Comparison of ENCODE assay signal across 12 cellular contexts in genomic region chr14:92519246-92520101, GRCh38. TPM values are rescaled to one million over a fixed set of nuclear protein-coding genes. Genes with fewer than 3 reads are reported as not detected.
DNase-seq lines count a peak whose midpoint lies in the region; ATAC-seq and TF ChIP-seq lines count a peak whose summit lies in the region.
"Had no signal": no experiment of that assay in that cellular context is flagged by ENCODE, and none has a peak within 500 bp of the region (broad histone marks: within the 10 kb centered on the region; RNA-seq: fewer than 3 reads in every experiment).

No MANE protein-coding gene starts in this region.

- no peaks in the 10 kb centered on the region for H3F3A ChIP-seq in Loucy (ENCODE audit: low read depth)

- peaks cover 78% of the 10 kb centered on the region for H3K4me1 ChIP-seq in Loucy (ENCODE audit: insufficient read depth, low read length, poor library complexity, severe bottlenecking)

- peak overlapping the region; percentile 96 for H3K4me3 ChIP-seq in Loucy (ENCODE audit: low read length, poor library complexity, severe bottlenecking)

- peaks cover 97% of the 10 kb centered on the region in 2 donors for H3K4me1 Mint-ChIP-seq in immature natural killer cell
- peaks cover 40% of the 10 kb centered on the region for H3K4me1 Mint-ChIP-seq in stimulated activated memory B cell treated with anti-CD40 and anti-IgM and Interleukin-4, amounts not matched to agents 10 μg/mL and 1 μg/mL and 100 μg/mL, for 72 hours

- peaks cover 100% of the 10 kb centered on the region for H3K79me2 ChIP-seq in Loucy (ENCODE audit: insufficient read depth, low read length)

- no peak for TF ChIP-seq CTCF in Loucy (conservative IDR thresholded peaks at IDR 0.05; ENCODE audit: low read length)

- peak; percentile 20 for ATAC-seq in GM19035 (IDR thresholded peaks at IDR 0.05; ENCODE audit: unreplicated experiment)
- peak; percentile 9 for ATAC-seq in stimulated activated memory B cell treated with anti-CD40 and anti-IgM and Interleukin-4, amounts not matched to agents 10 μg/mL and 1 μg/mL and 100 μg/mL, for 72 hours
- ATAC-seq: left cardiac atrium had no signal

- peaks cover 0 to 10% (median 6%) of the 10 kb centered on the region in 3 donors for H3K27me3 Mint-ChIP-seq in immature natural killer cell (ENCODE audit: low read depth in 3 of 3)
- no peaks in the 10 kb centered on the region for H3K27me3 Mint-ChIP-seq in stimulated activated memory B cell treated with anti-CD40 and anti-IgM and Interleukin-4, amounts not matched to agents 10 μg/mL and 1 μg/mL and 100 μg/mL, for 72 hours

- H3K9ac ChIP-seq in Loucy (ENCODE audit: low read depth, low read length, poor library complexity, severe bottlenecking), result peak overlapping the region; percentile 96

- peaks cover 19% of the 10 kb centered on the region for H4K20me1 ChIP-seq in Loucy (ENCODE audit: insufficient read depth, low read length, poor library complexity, severe bottlenecking)

- no peaks in the 10 kb centered on the region for H3K27me3 ChIP-seq in Loucy (ENCODE audit: insufficient read depth, low read length, poor library complexity, severe bottlenecking)

- peak overlapping the region; percentile 95 to 100 (median 98) for H3K27ac Mint-ChIP-seq in immature natural killer cell
- peak overlapping the region; percentile 38 for H3K27ac Mint-ChIP-seq in stimulated activated memory B cell treated with anti-CD40 and anti-IgM and Interleukin-4, amounts not matched to agents 10 μg/mL and 1 μg/mL and 100 μg/mL, for 72 hours

- no peak for DNase-seq in immature natural killer cell
- no peak for DNase-seq in epidermal melanocyte (ENCODE audit: insufficient read length, low spot score)
- DNase-seq in dermis blood vessel endothelial cell, result no peak
- no peak for DNase-seq in NCI-H1930 (lab: John Stamatoyannopoulos, UW)
- DNase-seq: DND-41, hypothalamus, left cardiac atrium, NCI-H2081 treated with DMSO at 0.1 percent for 48 hours, NCI-H69 had no signal

- H3K9me2 ChIP-seq in Loucy (replicated peaks; ENCODE audit: low read depth, low read length), result no peaks in the 10 kb centered on the region

- no peaks in the 10 kb centered on the region for H3K9me3 ChIP-seq in Loucy (ENCODE audit: insufficient read depth, low read depth, low read length)

- no peaks in the 10 kb centered on the region for H3K36me3 ChIP-seq in Loucy (ENCODE audit: insufficient read depth, low read length)

- H3K4me2 ChIP-seq in Loucy (ENCODE audit: low read depth, low read length, poor library complexity, severe bottlenecking), result peak overlapping the region; percentile 97

- no peak overlapping the region for H2AFZ ChIP-seq in Loucy (ENCODE audit: low read length)

- H3K4me3 Mint-ChIP-seq in immature natural killer cell, result peak overlapping the region; percentile 83 to 90 (median 83)
- H3K4me3 Mint-ChIP-seq in stimulated activated memory B cell treated with anti-CD40 and anti-IgM and Interleukin-4, amounts not matched to agents 10 μg/mL and 1 μg/mL and 100 μg/mL, for 72 hours, result no peak overlapping the region

- peaks cover 10 to 17% (median 13%) of the 10 kb centered on the region in 3 donors for H3K36me3 Mint-ChIP-seq in immature natural killer cell
- peaks cover 11% of the 10 kb centered on the region for H3K36me3 Mint-ChIP-seq in stimulated activated memory B cell treated with anti-CD40 and anti-IgM and Interleukin-4, amounts not matched to agents 10 μg/mL and 1 μg/mL and 100 μg/mL, for 72 hours

- H3K9me3 Mint-ChIP-seq in immature natural killer cell, result no peaks in the 10 kb centered on the region
- H3K9me3 Mint-ChIP-seq in stimulated activated memory B cell treated with anti-CD40 and anti-IgM and Interleukin-4, amounts not matched to agents 10 μg/mL and 1 μg/mL and 100 μg/mL, for 72 hours, result peaks cover 5% of the 10 kb centered on the region

RNA-seq across cellular contexts. Expression of gene RIN3, which starts 5.9 kb away (rescaled TPM):
- 100 to 1,000 TPM in 1 of 3 donors, 10 to 100 TPM in 2; 38.8 to 131 (median 60.1) TPM for polyA plus RNA-seq in immature natural killer cell
- total RNA-seq in dermis blood vessel endothelial cell, result 7.7 and 11.1 TPM in 2 replicates
